Comparison of ENCODE assay signal across 1 cellular context in the genomic region with DNA sequence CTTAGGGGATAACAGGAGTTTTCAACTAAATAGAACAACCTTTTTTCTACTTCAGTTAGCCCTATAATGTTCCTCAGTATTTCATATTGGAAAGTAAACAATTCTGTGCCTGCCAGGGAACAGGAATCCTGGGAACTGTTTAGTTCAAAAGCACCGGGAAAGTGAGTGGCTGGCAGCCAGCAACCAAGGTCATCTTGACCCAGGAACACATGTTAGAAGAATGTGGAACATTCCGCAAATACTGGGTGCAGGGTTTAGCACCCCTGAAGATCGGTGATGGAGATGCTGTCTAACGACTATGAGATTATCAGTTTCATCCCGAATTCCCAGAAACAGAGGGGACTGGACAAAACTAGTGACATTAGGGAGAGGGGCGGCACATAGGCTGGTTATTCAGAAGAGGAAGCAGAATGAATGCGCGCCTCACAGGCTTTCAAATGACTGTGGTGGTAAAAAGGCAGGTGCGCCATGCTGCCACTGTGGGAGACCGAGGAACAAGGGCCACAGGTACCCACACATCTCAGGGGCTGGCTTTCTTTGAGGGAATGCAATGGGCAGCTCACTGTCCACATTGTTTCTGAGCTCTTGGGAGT.
TF ChIP-seq lines count a peak whose summit lies in the region.

No MANE protein-coding gene starts in this region.

TF ChIP-seq in HepG2, 621 proteins besides CTCF, POLR2A, EP300 and RAD21 (continued from another document and continues in another):
- TF ChIP-seq ARID5B (CRISPR knock-in tag; IDR thresholded peaks at IDR 0.05) (peak; percentile 71), HCFC1 (IDR thresholded peaks at IDR 0.05; ENCODE audit: low read depth, low read length) (no peak), BCL6 (CRISPR knock-in tag; IDR thresholded peaks at IDR 0.05) (0 out of 2 replicates have a peak, but pooled peaks have one; percentile 33), NCOA5 (CRISPR knock-in tag; IDR thresholded peaks at IDR 0.05) (no peak), ZSCAN21 (CRISPR knock-in tag; IDR thresholded peaks at IDR 0.05; ENCODE audit: borderline replicate concordance) (no peak), ESRRA (CRISPR knock-in tag; IDR thresholded peaks at IDR 0.05; ENCODE audit: low read depth) (0 out of 2 replicates have a peak, but pooled peaks have one; percentile 60), MED1 (CRISPR knock-in tag; IDR thresholded peaks at IDR 0.05) (peak; percentile 43), ZNF343 (CRISPR knock-in tag; IDR thresholded peaks at IDR 0.05) (no peak), TCF7 (IDR thresholded peaks at IDR 0.05; ENCODE audit: low read depth) (peak; percentile 60; the same call in 1 of the 2 replicates), ELF3 (CRISPR knock-in tag; IDR thresholded peaks at IDR 0.05) (peak; percentile 42; the same call in 1 of the 2 replicates), HMG20A (CRISPR knock-in tag; IDR thresholded peaks at IDR 0.05; ENCODE audit: borderline replicate concordance) (peak; percentile 59; the same call in 1 of the 2 replicates), HNF4G (IDR thresholded peaks at IDR 0.05; ENCODE audit: borderline replicate concordance, low read depth, low read length) (no peak), HNF4G (CRISPR knock-in tag; IDR thresholded peaks at IDR 0.05; ENCODE audit: borderline replicate concordance, low read depth) (no peak), IKZF4 (CRISPR knock-in tag; IDR thresholded peaks at IDR 0.05; ENCODE audit: borderline replicate concordance, low read depth, not compliant biosample characterization) (no peak), ZNF550 (CRISPR knock-in tag; IDR thresholded peaks at IDR 0.05; ENCODE audit: borderline replicate concordance) (no peak), TBX3 (IDR thresholded peaks at IDR 0.05; ENCODE audit: borderline replicate concordance) (no peak), ZNF761 (CRISPR knock-in tag; conservative IDR thresholded peaks at IDR 0.05) (no peak), NCOA2 (CRISPR knock-in tag; IDR thresholded peaks at IDR 0.05) (peak; percentile 46; the same call in 1 of the 2 replicates), SALL1 (CRISPR knock-in tag; IDR thresholded peaks at IDR 0.05) (0 out of 2 replicates have a peak, but pooled peaks have one; percentile 20), RXRB (CRISPR knock-in tag; IDR thresholded peaks at IDR 0.05; ENCODE audit: borderline replicate concordance) (peak; percentile 45), KLF16 (CRISPR knock-in tag; IDR thresholded peaks at IDR 0.05) (0 out of 4 replicates have a peak, but pooled peaks of 1 of the 2 experiments have one; percentile 42), ZBTB44 (CRISPR knock-in tag; IDR thresholded peaks at IDR 0.05) (no peak), ZBTB10 (CRISPR knock-in tag; IDR thresholded peaks at IDR 0.05; ENCODE audit: borderline replicate concordance) (0 out of 2 replicates have a peak, but pooled peaks have one; percentile 54), GATAD2A (CRISPR knock-in tag; IDR thresholded peaks at IDR 0.05) (peak; percentile 70), TSC22D2 (CRISPR knock-in tag; IDR thresholded peaks at IDR 0.05; ENCODE audit: borderline replicate concordance) (no peak), HDAC2 (CRISPR knock-in tag; IDR thresholded peaks at IDR 0.05) (peak; percentile 31; the same call in 1 of the 2 replicates), IRF2 (CRISPR knock-in tag; IDR thresholded peaks at IDR 0.05) (peak; percentile 16; the same call in 1 of the 2 replicates), TFDP2 (CRISPR knock-in tag; IDR thresholded peaks at IDR 0.05) (peak; percentile 49; the same call in 1 of the 2 replicates), IKZF5 (CRISPR knock-in tag; IDR thresholded peaks at IDR 0.05) (0 out of 2 replicates have a peak, but pooled peaks have one; percentile 25), ZNF513 (CRISPR knock-in tag; conservative IDR thresholded peaks at IDR 0.05) (no peak), MTF2 (CRISPR knock-in tag; IDR thresholded peaks at IDR 0.05; ENCODE audit: borderline replicate concordance) (no peak), ZNF784 (CRISPR knock-in tag; IDR thresholded peaks at IDR 0.05; ENCODE audit: borderline replicate concordance) (0 out of 2 replicates have a peak, but pooled peaks have one; percentile 47), RARA (CRISPR knock-in tag; IDR thresholded peaks at IDR 0.05) (peak; percentile 72)
- TF ChIP-seq, protein P1, sequence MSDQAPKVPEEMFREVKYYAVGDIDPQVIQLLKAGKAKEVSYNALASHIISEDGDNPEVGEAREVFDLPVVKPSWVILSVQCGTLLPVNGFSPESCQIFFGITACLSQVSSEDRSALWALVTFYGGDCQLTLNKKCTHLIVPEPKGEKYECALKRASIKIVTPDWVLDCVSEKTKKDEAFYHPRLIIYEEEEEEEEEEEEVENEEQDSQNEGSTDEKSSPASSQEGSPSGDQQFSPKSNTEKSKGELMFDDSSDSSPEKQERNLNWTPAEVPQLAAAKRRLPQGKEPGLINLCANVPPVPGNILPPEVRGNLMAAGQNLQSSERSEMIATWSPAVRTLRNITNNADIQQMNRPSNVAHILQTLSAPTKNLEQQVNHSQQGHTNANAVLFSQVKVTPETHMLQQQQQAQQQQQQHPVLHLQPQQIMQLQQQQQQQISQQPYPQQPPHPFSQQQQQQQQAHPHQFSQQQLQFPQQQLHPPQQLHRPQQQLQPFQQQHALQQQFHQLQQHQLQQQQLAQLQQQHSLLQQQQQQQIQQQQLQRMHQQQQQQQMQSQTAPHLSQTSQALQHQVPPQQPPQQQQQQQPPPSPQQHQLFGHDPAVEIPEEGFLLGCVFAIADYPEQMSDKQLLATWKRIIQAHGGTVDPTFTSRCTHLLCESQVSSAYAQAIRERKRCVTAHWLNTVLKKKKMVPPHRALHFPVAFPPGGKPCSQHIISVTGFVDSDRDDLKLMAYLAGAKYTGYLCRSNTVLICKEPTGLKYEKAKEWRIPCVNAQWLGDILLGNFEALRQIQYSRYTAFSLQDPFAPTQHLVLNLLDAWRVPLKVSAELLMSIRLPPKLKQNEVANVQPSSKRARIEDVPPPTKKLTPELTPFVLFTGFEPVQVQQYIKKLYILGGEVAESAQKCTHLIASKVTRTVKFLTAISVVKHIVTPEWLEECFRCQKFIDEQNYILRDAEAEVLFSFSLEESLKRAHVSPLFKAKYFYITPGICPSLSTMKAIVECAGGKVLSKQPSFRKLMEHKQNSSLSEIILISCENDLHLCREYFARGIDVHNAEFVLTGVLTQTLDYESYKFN (CRISPR knock-in tag; conservative IDR thresholded peaks at IDR 0.05): peak; percentile 54; the same call in 1 of the 2 replicates
- TF ChIP-seq, protein P2, sequence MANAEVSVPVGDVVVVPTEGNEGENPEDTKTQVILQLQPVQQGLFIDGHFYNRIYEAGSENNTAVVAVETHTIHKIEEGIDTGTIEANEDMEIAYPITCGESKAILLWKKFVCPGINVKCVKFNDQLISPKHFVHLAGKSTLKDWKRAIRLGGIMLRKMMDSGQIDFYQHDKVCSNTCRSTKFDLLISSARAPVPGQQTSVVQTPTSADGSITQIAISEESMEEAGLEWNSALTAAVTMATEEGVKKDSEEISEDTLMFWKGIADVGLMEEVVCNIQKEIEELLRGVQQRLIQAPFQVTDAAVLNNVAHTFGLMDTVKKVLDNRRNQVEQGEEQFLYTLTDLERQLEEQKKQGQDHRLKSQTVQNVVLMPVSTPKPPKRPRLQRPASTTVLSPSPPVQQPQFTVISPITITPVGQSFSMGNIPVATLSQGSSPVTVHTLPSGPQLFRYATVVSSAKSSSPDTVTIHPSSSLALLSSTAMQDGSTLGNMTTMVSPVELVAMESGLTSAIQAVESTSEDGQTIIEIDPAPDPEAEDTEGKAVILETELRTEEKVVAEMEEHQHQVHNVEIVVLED (CRISPR knock-in tag; IDR thresholded peaks at IDR 0.05; ENCODE audit: borderline replicate concordance): 0 out of 2 replicates have a peak, but pooled peaks have one; percentile 37
- TF ChIP-seq, protein P3, sequence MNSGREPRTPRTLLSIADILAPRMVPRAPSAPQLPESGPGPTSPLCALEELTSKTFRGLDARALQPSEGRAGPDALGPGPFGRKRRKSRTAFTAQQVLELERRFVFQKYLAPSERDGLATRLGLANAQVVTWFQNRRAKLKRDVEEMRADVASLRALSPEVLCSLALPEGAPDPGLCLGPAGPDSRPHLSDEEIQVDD (CRISPR knock-in tag; IDR thresholded peaks at IDR 0.05; ENCODE audit: borderline replicate concordance): no peak
